In the genomic region with DNA sequence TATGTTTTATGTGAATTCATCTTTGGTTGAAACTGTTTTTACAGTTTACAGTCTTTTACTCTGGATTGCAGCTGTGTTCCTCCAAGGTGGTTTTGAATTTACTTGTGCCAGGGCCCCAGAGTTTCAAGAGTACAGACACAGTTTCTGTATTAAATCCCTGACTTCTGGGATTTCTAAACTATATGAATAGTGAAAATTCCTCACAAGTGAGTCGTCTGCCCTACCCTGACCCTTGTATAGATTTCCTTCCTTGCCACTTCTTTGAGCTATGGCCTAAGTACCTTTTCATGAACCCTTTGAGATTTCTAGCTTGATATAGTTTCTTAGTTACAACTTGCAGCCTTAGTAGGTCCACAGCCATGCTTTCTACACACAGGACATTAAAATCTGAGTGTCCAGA, we compare ENCODE assay signal across 5 cellular contexts.
DNase-seq lines count a peak whose midpoint lies in the region; ATAC-seq, FAIRE-seq and TF ChIP-seq lines count a peak whose summit lies in the region.
"Not testable (repeated sequence)": the region's sequence is repeated elsewhere in the genome, so short reads cannot be mapped to it uniquely, and the experiment has no call there.

No MANE protein-coding gene starts in this region.

- not testable (repeated sequence) for BruUV-seq in endothelial cell of umbilical vein (replicated peaks; lab: Mats Ljungman, UMichigan)

- intact Hi-C loops in endothelial cell of umbilical vein (cut with micrococcal nuclease), result not testable (repeated sequence)

- H3K9me3 ChIP-seq in RWPE2 (ENCODE audit: severe bottlenecking); endothelial cell of umbilical vein (replicated peaks; ENCODE audit: control insufficient read depth, insufficient read depth, low read length): not testable (repeated sequence)

- H3K36me3 ChIP-seq in RWPE2 (ENCODE audit: low read depth); endothelial cell of umbilical vein (ENCODE audit: control insufficient read depth in 2 of 2, extremely low read depth in 1 of 2, insufficient read depth in 2 of 2, low read length in 2 of 2): not testable (repeated sequence)

- not testable (repeated sequence) for H2AFZ ChIP-seq in endothelial cell of umbilical vein (ENCODE audit: low read depth, low read length)

- TF ChIP-seq POLR2A in endothelial cell of umbilical vein (IDR thresholded peaks at IDR 0.05; ENCODE audit: low read depth, low read length), result not testable (repeated sequence)

- H3K4me3 ChIP-seq in RWPE2 (ENCODE audit: severe bottlenecking); endothelial cell of umbilical vein (replicated peaks in 1 of 3; ENCODE audit: insufficient read depth in 1 of 3, low read depth in 1 of 3, low read length in 3 of 3): not testable (repeated sequence)

- peaks cover 22% of the 10 kb centered on the region for H3K4me1 ChIP-seq in RWPE2 (ENCODE audit: insufficient read depth, poor library complexity, severe bottlenecking)
- not testable (repeated sequence) for H3K4me1 ChIP-seq in endothelial cell of umbilical vein (ENCODE audit: control insufficient read depth, extremely low read depth, insufficient read depth, low read length)

- TF ChIP-seq CTCF in RWPE2 (IDR thresholded peaks at IDR 0.05; ENCODE audit: poor library complexity, severe bottlenecking); endothelial cell of umbilical vein (IDR thresholded peaks at IDR 0.05; ENCODE audit: extremely low read depth in 1 of 2, insufficient read depth in 1 of 2, low read depth in 1 of 2, low read length in 2 of 2): not testable (repeated sequence)

- ATAC-seq in RWPE2 (ENCODE audit: low read depth), result peak; percentile 92

- peak; percentile 8 for DNase-seq in HS-5 (ENCODE audit: low read depth)
- DNase-seq in LHCN-M2 (ENCODE audit: low read depth), result peak; percentile 52
- not testable (repeated sequence) for DNase-seq in RWPE2 (ENCODE audit: low spot score); endothelial cell of umbilical vein (ENCODE audit: low read depth, low spot score)
- DNase-seq in renal cortical epithelial cell (ENCODE audit: low read depth), result peak; percentile 0

- dilution Hi-C loops in endothelial cell of umbilical vein (cut with MboI; ENCODE audit: extremely low pct_ligation_motif_present, low sequenced_read_pairs), result not testable (repeated sequence)

- not testable (repeated sequence) for H3K9me1 ChIP-seq in endothelial cell of umbilical vein (replicated peaks; ENCODE audit: control insufficient read depth, extremely low read depth, insufficient read depth, low read length)

- not testable (repeated sequence) for H3K9ac ChIP-seq in endothelial cell of umbilical vein (replicated peaks; ENCODE audit: extremely low read depth, insufficient read depth, low read length)

- FAIRE-seq in endothelial cell of umbilical vein (lab: Jason Lieb, UNC), result peak; percentile 87

- not testable (repeated sequence) for H3K27me3 ChIP-seq in RWPE2 (ENCODE audit: insufficient read depth, poor library complexity, severe bottlenecking); endothelial cell of umbilical vein (ENCODE audit: control insufficient read depth in 2 of 2, insufficient read depth in 2 of 2, low read length in 2 of 2)

- not testable (repeated sequence) for H3K4me2 ChIP-seq in endothelial cell of umbilical vein (ENCODE audit: insufficient read depth, low read length)

- CTCF ChIA-PET in endothelial cell of umbilical vein (lab: Charles Lee), result not testable (repeated sequence)

- POLR2A ChIA-PET in endothelial cell of umbilical vein (lab: Charles Lee), result not testable (repeated sequence)

- not testable (repeated sequence) for H3K79me2 ChIP-seq in endothelial cell of umbilical vein (ENCODE audit: control insufficient read depth, insufficient read depth, low read length)

- peak overlapping the region; percentile 28 for H3K27ac ChIP-seq in RWPE2 (ENCODE audit: poor library complexity, severe bottlenecking)
- H3K27ac ChIP-seq in endothelial cell of umbilical vein (ENCODE audit: insufficient read depth, low read depth, low read length), result not testable (repeated sequence)

- H4K20me1 ChIP-seq in endothelial cell of umbilical vein (replicated peaks; ENCODE audit: control insufficient read depth, extremely low read depth, insufficient read depth, low read length), result not testable (repeated sequence)
